ENCODE assay signal across 16 cellular contexts in genomic region chr3:32454731-32455608, GRCh38. TPM values are rescaled to one million over a fixed set of nuclear protein-coding genes. Genes with fewer than 3 reads are reported as not detected.
DNase-seq lines count a peak whose midpoint lies in the region; ATAC-seq and TF ChIP-seq lines count a peak whose summit lies in the region.
"Had no signal": no experiment of that assay in that cellular context is flagged by ENCODE, and none has a peak within 500 bp of the region (broad histone marks: within the 10 kb centered on the region; RNA-seq: fewer than 3 reads in every experiment).

No MANE protein-coding gene starts in this region.

- TF ChIP-seq POLR2A in esophagus squamous epithelium (IDR thresholded peaks at IDR 0.05) (no peak), testis (IDR thresholded peaks at IDR 0.05) (no peak)

- H3K4me3 ChIP-seq in esophagus squamous epithelium, result no peak overlapping the region
- no peak overlapping the region for H3K4me3 ChIP-seq in testis
- H3K4me3 ChIP-seq: adrenal gland had no signal

- H3K4me3 Mint-ChIP-seq in activated naive CD4-positive, alpha-beta T cell treated with anti-CD3 and anti-CD28 coated beads for 36 hours, result no peak overlapping the region
- H3K4me3 Mint-ChIP-seq in activated CD8-positive, alpha-beta T cell treated with anti-CD3 and anti-CD28 coated beads for 36 hours, result no peak overlapping the region
- H3K4me3 Mint-ChIP-seq in stimulated activated effector memory CD8-positive, alpha-beta T cell treated with anti-CD3 and anti-CD28 coated beads, Interleukin-12 subunit alpha, Interleukin-12 subunit beta, amount 100 ng/mL, for 72 hours, result no peak overlapping the region

- intact Hi-C loops in activated naive CD4-positive, alpha-beta T cell treated with anti-CD3 and anti-CD28 coated beads for 36 hours (cut with micrococcal nuclease), result no loop called here
- intact Hi-C loops in activated CD8-positive, alpha-beta T cell treated with anti-CD3 and anti-CD28 coated beads for 36 hours (cut with micrococcal nuclease), result no loop called here
- intact Hi-C loops in esophagus squamous epithelium (cut with DNase I), result no loop called here
- intact Hi-C loops in testis (cut with DNase I; ENCODE audit: low total_unique reads), result no loop called here

- H3K27ac ChIP-seq in esophagus squamous epithelium, result peak overlapping the region in 3 of 4 donors; percentile 19 to 36 (median 35)
- H3K27ac ChIP-seq in testis, result no peak overlapping the region
- H3K27ac ChIP-seq: adrenal gland had no signal

- POLR2A ChIA-PET in activated CD8-positive, alpha-beta T cell treated with anti-CD3 and anti-CD28 coated beads for 36 hours (lab: Charles Lee), result interaction anchor here (0.6 to 1.8 kb wide), 6 partner anchors 19 to 64 kb away, joined by 3 to 8 read pairs (median 5); no protein-coding TSS in a partner anchor

- no peak for ATAC-seq in activated CD8-positive, alpha-beta T cell treated with anti-CD3 and anti-CD28 coated beads for 36 hours
- no peak for ATAC-seq in stimulated activated effector memory CD8-positive, alpha-beta T cell treated with anti-CD3 and anti-CD28 coated beads, Interleukin-12 subunit alpha, Interleukin-12 subunit beta, amount 100 ng/mL, for 72 hours
- ATAC-seq in GM18873 (IDR thresholded peaks at IDR 0.05; ENCODE audit: low FRiP score, unreplicated experiment), result no peak

- H3K27me3 ChIP-seq in esophagus squamous epithelium (peaks cover 0 to 94% (median 0%) of the 10 kb centered on the region in 4 donors), testis (no peaks in the 10 kb centered on the region)
- H3K27me3 ChIP-seq: adrenal gland had no signal

- no peaks in the 10 kb centered on the region for H3K9me3 Mint-ChIP-seq in activated naive CD4-positive, alpha-beta T cell treated with anti-CD3 and anti-CD28 coated beads for 36 hours
- H3K9me3 Mint-ChIP-seq in activated CD8-positive, alpha-beta T cell treated with anti-CD3 and anti-CD28 coated beads for 36 hours, result no peaks in the 10 kb centered on the region
- H3K9me3 Mint-ChIP-seq in stimulated activated effector memory CD8-positive, alpha-beta T cell treated with anti-CD3 and anti-CD28 coated beads, Interleukin-12 subunit alpha, Interleukin-12 subunit beta, amount 100 ng/mL, for 72 hours, result no peaks in the 10 kb centered on the region

- no peak for DNase-seq in activated naive CD4-positive, alpha-beta T cell treated with anti-CD3 and anti-CD28 coated beads for 36 hours
- no peak for DNase-seq in activated naive CD4-positive, alpha-beta T cell treated with anti-CD3 and anti-CD28 coated beads, Interleukin-2, amount 50 U/mL, for 16 hours
- no peak for DNase-seq in activated CD8-positive, alpha-beta T cell treated with anti-CD3 and anti-CD28 coated beads for 36 hours
- DNase-seq in esophagus squamous epithelium (lab: John Stamatoyannopoulos, UW) (no peak), DMS114 treated with DMSO at 0.1 percent for 48 hours (lab: John Stamatoyannopoulos, UW; ENCODE audit: unreplicated experiment) (no peak), testis (no peak)
- no peak for DNase-seq in stimulated activated effector memory CD8-positive, alpha-beta T cell treated with anti-CD3 and anti-CD28 coated beads, Interleukin-12 subunit alpha, Interleukin-12 subunit beta, amount 100 ng/mL, for 72 hours (ENCODE audit: low spot score in 2 of 2)
- DNase-seq: activated CD4-positive, alpha-beta T cell treated with anti-CD3 and anti-CD28 coated beads for 1 hour; cortex of kidney; DND-41; NCI-H2081 treated with DMSO at 0.1 percent for 48 hours; NK-92 treated with Interleukin-12 subunit alpha and Interleukin-12 subunit beta, amount 100 ng/mL, for 24 hours; retina; stimulated activated CD4-positive, alpha-beta T cell treated with anti-CD3 and anti-CD28 coated beads, Interleukin-4, amount 100 ng/mL, for 24 hours had no signal

- H3K36me3 ChIP-seq in esophagus squamous epithelium, result no peaks in the 10 kb centered on the region
- H3K36me3 ChIP-seq in testis (ENCODE audit: low read depth, missing control alignments), result no peaks in the 10 kb centered on the region
- H3K36me3 ChIP-seq: adrenal gland had no signal

- peaks cover 0 to 40% (median 8%) of the 10 kb centered on the region in 3 donors for H3K4me1 ChIP-seq in esophagus squamous epithelium
- no peaks in the 10 kb centered on the region for H3K4me1 ChIP-seq in testis
- H3K4me1 ChIP-seq: adrenal gland had no signal

- WGBS in esophagus squamous epithelium, 2 donors, result 63 to 79% methylated on average over 7 to 12 of the region's 15 CpGs
- WGBS in testis, 2 donors, result 84 to 90% methylated on average over 14 to 15 of the region's 15 CpGs

- CTCF ChIA-PET in activated naive CD4-positive, alpha-beta T cell treated with anti-CD3 and anti-CD28 coated beads for 36 hours (lab: Charles Lee), result interaction anchor here (1.0 to 2.4 kb wide), 5 partner anchors 13 to 80 kb away, joined by 3 to 8 read pairs (median 3); no protein-coding TSS in a partner anchor
- CTCF ChIA-PET in activated CD8-positive, alpha-beta T cell treated with anti-CD3 and anti-CD28 coated beads for 36 hours (lab: Charles Lee), result interaction anchor here (0.8 to 4.4 kb wide), 5 partner anchors 11 to 80 kb away, joined by 3 to 38 read pairs (median 5); no protein-coding TSS in a partner anchor

- TF ChIP-seq CTCF in activated CD8-positive, alpha-beta T cell treated with anti-CD3 and anti-CD28 coated beads for 36 hours (IDR thresholded peaks at IDR 0.05), result no peak
- TF ChIP-seq CTCF in esophagus squamous epithelium (IDR thresholded peaks at IDR 0.05) (no peak), testis (IDR thresholded peaks at IDR 0.05) (no peak)

- H3K36me3 Mint-ChIP-seq in activated naive CD4-positive, alpha-beta T cell treated with anti-CD3 and anti-CD28 coated beads for 36 hours (ENCODE audit: low read depth), result peaks cover 24% of the 10 kb centered on the region
- H3K36me3 Mint-ChIP-seq in activated CD8-positive, alpha-beta T cell treated with anti-CD3 and anti-CD28 coated beads for 36 hours (ENCODE audit: low read depth), result peaks cover 26% of the 10 kb centered on the region
- peaks cover 37% of the 10 kb centered on the region for H3K36me3 Mint-ChIP-seq in stimulated activated effector memory CD8-positive, alpha-beta T cell treated with anti-CD3 and anti-CD28 coated beads, Interleukin-12 subunit alpha, Interleukin-12 subunit beta, amount 100 ng/mL, for 72 hours

- H3K4me1 Mint-ChIP-seq in activated naive CD4-positive, alpha-beta T cell treated with anti-CD3 and anti-CD28 coated beads for 36 hours (ENCODE audit: low read depth), result peaks cover 47% of the 10 kb centered on the region
- H3K4me1 Mint-ChIP-seq in activated CD8-positive, alpha-beta T cell treated with anti-CD3 and anti-CD28 coated beads for 36 hours (ENCODE audit: low read depth), result peaks cover 50% of the 10 kb centered on the region
- peaks cover 40% of the 10 kb centered on the region for H3K4me1 Mint-ChIP-seq in stimulated activated effector memory CD8-positive, alpha-beta T cell treated with anti-CD3 and anti-CD28 coated beads, Interleukin-12 subunit alpha, Interleukin-12 subunit beta, amount 100 ng/mL, for 72 hours

- H3K9me3 ChIP-seq in esophagus squamous epithelium (no peaks in the 10 kb centered on the region), testis (no peaks in the 10 kb centered on the region)
- H3K9me3 ChIP-seq: adrenal gland had no signal

- no peaks in the 10 kb centered on the region for H3K27me3 Mint-ChIP-seq in activated naive CD4-positive, alpha-beta T cell treated with anti-CD3 and anti-CD28 coated beads for 36 hours (ENCODE audit: low read depth)
- no peaks in the 10 kb centered on the region for H3K27me3 Mint-ChIP-seq in activated CD8-positive, alpha-beta T cell treated with anti-CD3 and anti-CD28 coated beads for 36 hours

- H3K27ac Mint-ChIP-seq in activated naive CD4-positive, alpha-beta T cell treated with anti-CD3 and anti-CD28 coated beads for 36 hours, result peak overlapping the region; percentile 74
- H3K27ac Mint-ChIP-seq in activated CD8-positive, alpha-beta T cell treated with anti-CD3 and anti-CD28 coated beads for 36 hours, result peak overlapping the region; percentile 6
- peak overlapping the region; percentile 82 for H3K27ac Mint-ChIP-seq in stimulated activated effector memory CD8-positive, alpha-beta T cell treated with anti-CD3 and anti-CD28 coated beads, Interleukin-12 subunit alpha, Interleukin-12 subunit beta, amount 100 ng/mL, for 72 hours

RNA-seq across cellular contexts. Expression of gene CMTM6, which starts 47.7 kb away (rescaled TPM):
- total RNA-seq in activated naive CD4-positive, alpha-beta T cell treated with anti-CD3 and anti-CD28 coated beads for 36 hours, result 10 to 100 TPM; 43.7 to 44.3 TPM
- total RNA-seq in activated CD8-positive, alpha-beta T cell treated with anti-CD3 and anti-CD28 coated beads for 36 hours, result 10 to 100 TPM; 49.8 to 50.1 TPM
- total RNA-seq in esophagus squamous epithelium (10 to 100 TPM; 36.6 to 70.9 (median 63.9) TPM), testis (100 to 1,000 TPM; 154 to 199 TPM)
- 66.2 TPM for polyA plus RNA-seq in testis (ENCODE audit: insufficient read depth, low read depth, low replicate concordance)

Comparison
In these comparisons a context has a peak if more than half of its experiments do, and no peak if none do; other contexts are left out.
1. H3K27ac Mint-ChIP-seq: peak in every context shown above with its lines; median percentile 82 in stimulated activated effector memory CD8-positive, alpha-beta T cell treated with anti-CD3 and anti-CD28 coated beads, Interleukin-12 subunit alpha, Interleukin-12 subunit beta, amount 100 ng/mL, for 72 hours; 74 in activated naive CD4-positive, alpha-beta T cell treated with anti-CD3 and anti-CD28 coated beads for 36 hours; 6 in activated CD8-positive, alpha-beta T cell treated with anti-CD3 and anti-CD28 coated beads for 36 hours.
2. H3K27ac ChIP-seq: peak in esophagus squamous epithelium (3 of 4); none in testis (0 of 2).